In the genomic region with DNA sequence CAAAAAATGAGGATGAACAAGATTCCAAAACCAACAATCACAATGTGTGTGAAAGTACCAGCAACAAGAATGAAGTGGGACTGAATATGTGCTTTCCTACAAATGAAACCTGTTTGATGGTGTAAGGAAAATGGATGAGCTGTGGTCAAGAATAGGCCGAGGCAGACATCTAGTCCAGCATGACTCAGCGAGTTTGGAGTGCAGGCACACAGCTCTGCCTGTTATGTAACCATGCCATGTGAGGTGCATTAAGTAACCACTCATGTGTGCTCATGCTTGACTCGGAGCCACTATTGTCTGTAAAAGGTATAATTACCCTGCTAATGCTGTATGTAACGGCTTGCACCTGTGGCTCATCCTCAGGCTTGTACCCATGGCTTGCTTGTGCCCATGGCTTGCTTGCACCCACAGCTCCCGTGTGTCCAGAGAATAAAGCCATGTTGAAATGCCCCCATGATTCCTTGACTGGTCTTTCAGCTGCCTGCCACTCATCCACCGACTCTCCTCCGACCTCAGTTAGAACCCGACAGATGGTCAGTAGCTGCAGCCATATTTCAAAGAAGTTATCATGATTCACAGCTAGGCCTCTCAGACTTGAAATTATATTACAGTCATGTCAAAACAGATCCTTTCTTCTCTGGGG, we compare ENCODE assay signal across 13 cellular contexts.
A peak's percentile ranks its signal among the peaks of the same experiment; 100 is the strongest.
DNase-seq lines count a peak whose midpoint lies in the region; ATAC-seq, FAIRE-seq and TF ChIP-seq lines count a peak whose summit lies in the region.
"Had no signal": no experiment of that assay in that cellular context is flagged by ENCODE, and none has a peak within 500 bp of the region (broad histone marks: within the 10 kb centered on the region; RNA-seq: fewer than 3 reads in every experiment).

No MANE protein-coding gene starts in this region.

- H3K9me3 ChIP-seq in A549 (peaks cover 2% of the 10 kb centered on the region; the same call in 1 of the 3 replicates), gastroesophageal sphincter (no peaks in the 10 kb centered on the region)
- peaks cover 4% of the 10 kb centered on the region for H3K9me3 ChIP-seq in CD8-positive, alpha-beta memory T cell (ENCODE audit: low read length)
- H3K9me3 ChIP-seq: esophagus muscularis mucosa had no signal

- peaks cover 3 to 10% (median 5%) of the 10 kb centered on the region in 5 donors for H3K9me3 Mint-ChIP-seq in CD8-positive, alpha-beta memory T cell

- H3K27me3 Mint-ChIP-seq in CD8-positive, alpha-beta memory T cell, result no peaks in the 10 kb centered on the region

- H3K4me1 ChIP-seq in A549 (no peaks in the 10 kb centered on the region), gastroesophageal sphincter (peaks cover 0 to 36% (median 6%) of the 10 kb centered on the region in 3 donors)
- H3K4me1 ChIP-seq in CD8-positive, alpha-beta memory T cell (ENCODE audit: insufficient read depth, low read length), result peaks cover 47% of the 10 kb centered on the region

- no peak overlapping the region for H3K4me2 ChIP-seq in A549

- ATAC-seq in A549, result no peak
- ATAC-seq in gastroesophageal sphincter, result peak; percentile 79
- no peak for ATAC-seq in HG03135 (IDR thresholded peaks at IDR 0.05; ENCODE audit: unreplicated experiment)
- no peak for ATAC-seq in GM18511 (IDR thresholded peaks at IDR 0.05; ENCODE audit: unreplicated experiment)

- FAIRE-seq in A549 (lab: Jason Lieb, UNC), result no peak
- FAIRE-seq: G401.6 had no signal

- TF ChIP-seq POLR2A in A549 (IDR thresholded peaks at IDR 0.05; ENCODE audit: low read length) (no peak), gastroesophageal sphincter (IDR thresholded peaks at IDR 0.05) (no peak)

- TF ChIP-seq EP300 in A549 (IDR thresholded peaks at IDR 0.05) (no peak), gastroesophageal sphincter (IDR thresholded peaks at IDR 0.05) (no peak)

- no peaks in the 10 kb centered on the region for H3K36me3 ChIP-seq in gastroesophageal sphincter
- H3K36me3 ChIP-seq in CD8-positive, alpha-beta memory T cell (ENCODE audit: insufficient read depth, low read length), result peaks cover 8% of the 10 kb centered on the region
- H3K36me3 ChIP-seq: esophagus muscularis mucosa had no signal

- H3K27ac ChIP-seq in A549 (peak overlapping the region in 1 of 2 experiments; percentile 24; a peak in 1 of 6 replicates), gastroesophageal sphincter (no peak overlapping the region)
- no peak overlapping the region for H3K27ac ChIP-seq in CD8-positive, alpha-beta memory T cell (ENCODE audit: low read depth, low read length)
- H3K27ac ChIP-seq: esophagus muscularis mucosa had no signal

- in situ Hi-C loops in G401 (cut with HindIII; ENCODE audit: low sequenced_read_pairs), result no loop called here

- peaks cover 14 to 20% (median 17%) of the 10 kb centered on the region in 3 donors for H3K36me3 Mint-ChIP-seq in CD8-positive, alpha-beta memory T cell

- peaks cover 14 to 31% (median 14%) of the 10 kb centered on the region in 3 donors for H3K4me1 Mint-ChIP-seq in CD8-positive, alpha-beta memory T cell

- POLR2A ChIA-PET in A549 (lab: Yijun Ruan, JAX), result no interaction called here
- POLR2A ChIA-PET in CD8-positive, alpha-beta memory T cell (lab: Charles Lee), result no interaction called here

- no peak for TF ChIP-seq CTCF in A549 (IDR thresholded peaks at IDR 0.05)
- TF ChIP-seq CTCF in gastroesophageal sphincter (IDR thresholded peaks at IDR 0.05), result no peak

- CTCF ChIA-PET in A549 (lab: Yijun Ruan, JAX), result interaction anchor here (0.5 to 0.8 kb wide), 2 partner anchors 91 to 95 kb away, joined by 3 to 4 read pairs; no protein-coding TSS in a partner anchor
- CTCF ChIA-PET in CD8-positive, alpha-beta memory T cell (lab: Charles Lee), result no interaction called here

- H3K27ac Mint-ChIP-seq in CD8-positive, alpha-beta memory T cell, result no peak overlapping the region

- DNase-seq in A549 (ENCODE audit: low read depth in 1 of 2, low spot score in 1 of 2), result peak in 1 of 2 experiments; percentile 36
- peak; percentile 54 for DNase-seq in G401 (ENCODE audit: low spot score)
- peak; percentile 94 for DNase-seq in RPMI7951 (ENCODE audit: low read depth)
- DNase-seq in effector CD4-positive, alpha-beta T cell, result no peak
- no peak for DNase-seq in CD8-positive, alpha-beta memory T cell
- DNase-seq: activated T-cell treated with anti-CD3 and anti-CD28 coated beads, Interleukin-2, amount 50 U/mL, for 1 hour; stimulated activated CD8-positive, alpha-beta memory T cell treated with anti-CD3 and anti-CD28 coated beads, Interleukin-4, amount 100 ng/mL, for 48 hours had no signal

- no peak overlapping the region for H3K4me3 ChIP-seq in A549
- H3K4me3 ChIP-seq in gastroesophageal sphincter, result no peak overlapping the region
- H3K4me3 ChIP-seq in CD8-positive, alpha-beta memory T cell (ENCODE audit: low read length), result no peak overlapping the region
- H3K4me3 ChIP-seq: esophagus muscularis mucosa had no signal

- H3K27me3 ChIP-seq in gastroesophageal sphincter, result no peaks in the 10 kb centered on the region
- H3K27me3 ChIP-seq in CD8-positive, alpha-beta memory T cell (ENCODE audit: insufficient read depth, low read length, poor library complexity, severe bottlenecking), result no peaks in the 10 kb centered on the region
- H3K27me3 ChIP-seq: esophagus muscularis mucosa had no signal

- no peak overlapping the region for H3K4me3 Mint-ChIP-seq in CD8-positive, alpha-beta memory T cell
- H3K4me3 Mint-ChIP-seq: neural crest cell had no signal

- TF ChIP-seq RAD21 in A549 (conservative IDR thresholded peaks at IDR 0.05 in 1 of 2, IDR thresholded peaks at IDR 0.05 in 1 of 2), result no peak

- WGBS in A549 (ENCODE audit: missing lambda C conversion rate), result 89% methylated on average over 7 of the region's 8 CpGs
- WGBS in gastroesophageal sphincter (ENCODE audit: low coverage in 1 of 2), 2 donors, result 40 to 76% methylated on average over 2 to 3 of the region's 8 CpGs

TF ChIP-seq in A549, 52 proteins besides CTCF, POLR2A, EP300 and RAD21:
- 0 out of 2 replicates have a peak, but pooled peaks have one; percentile 31 for TF ChIP-seq HOXB13 (CRISPR knock-in tag; IDR thresholded peaks at IDR 0.05; ENCODE audit: low read depth)
- TF ChIP-seq NFE2L2 (conservative IDR thresholded peaks at IDR 0.05; ENCODE audit: low read length), result peak; percentile 53; the same call in 1 of the 2 replicates
- TF ChIP-seq ZC3H11A (IDR thresholded peaks at IDR 0.05), result no peak
- peak; percentile 72 for TF ChIP-seq MAFK (IDR thresholded peaks at IDR 0.05; ENCODE audit: partially characterized antibody)

Comparison
In these comparisons a context has a peak if more than half of its experiments do, and no peak if none do; other contexts are left out.
1. DNase-seq: peak in G401 (single experiment) and RPMI7951 (single experiment); none in effector CD4-positive, alpha-beta T cell (single experiment) and CD8-positive, alpha-beta memory T cell (0 of 5).